24 cellular contexts compared by ENCODE assay signal in the genomic region with DNA sequence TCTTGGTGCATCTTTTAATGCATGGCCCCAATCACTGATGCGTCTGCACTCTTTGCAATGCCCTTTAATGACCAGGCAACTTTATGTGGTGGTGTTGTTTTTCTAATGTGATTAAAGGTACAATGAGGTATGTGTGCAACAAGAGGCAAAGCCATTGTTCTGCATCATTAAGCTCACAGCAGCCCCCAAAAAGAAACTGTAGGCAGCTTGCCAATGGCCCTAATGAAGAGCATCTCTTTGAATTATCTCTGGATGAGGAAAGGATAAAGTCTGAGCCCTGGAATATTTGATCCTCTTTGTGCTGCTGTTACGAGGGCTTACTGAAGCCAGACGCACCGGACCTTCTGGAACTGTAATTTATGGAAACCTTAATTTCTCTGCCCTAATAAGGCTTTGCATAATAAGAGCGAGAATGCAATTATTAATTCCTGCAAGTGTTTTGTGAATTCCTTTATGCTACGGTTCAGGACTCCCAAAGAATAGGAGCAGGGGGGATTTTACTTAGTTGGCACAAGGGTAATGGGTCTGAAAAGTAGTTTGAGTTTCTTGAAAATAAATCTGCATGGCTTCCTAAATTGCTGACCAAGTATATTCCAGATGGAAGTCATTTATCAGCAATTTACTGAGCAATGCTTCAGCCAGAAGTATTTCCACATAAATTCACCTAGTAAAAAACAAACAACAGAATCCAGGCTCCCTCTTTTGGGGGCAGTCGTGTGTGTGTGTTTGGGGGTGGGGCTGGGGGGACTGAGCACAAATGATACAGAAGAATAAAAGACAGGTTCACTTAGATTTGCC.
A peak's percentile ranks its signal among the peaks of the same experiment; 100 is the strongest.
DNase-seq lines count a peak whose midpoint lies in the region; ATAC-seq and TF ChIP-seq lines count a peak whose summit lies in the region.
"Had no signal": no experiment of that assay in that cellular context is flagged by ENCODE, and none has a peak within 500 bp of the region (broad histone marks: within the 10 kb centered on the region; RNA-seq: fewer than 3 reads in every experiment).

No MANE protein-coding gene starts in this region.

- TF ChIP-seq POLR2A in gastroesophageal sphincter (IDR thresholded peaks at IDR 0.05): no peak

- H3K9me3 ChIP-seq in gastroesophageal sphincter: no peaks in the 10 kb centered on the region
- H3K9me3 ChIP-seq: colonic mucosa, MG63, right atrium auricular region, tibial artery had no signal

- TF ChIP-seq EP300 in gastroesophageal sphincter (IDR thresholded peaks at IDR 0.05): no peak

- H3K27me3 Mint-ChIP-seq in type B pancreatic cell: no peaks in the 10 kb centered on the region
- H3K27me3 Mint-ChIP-seq in activated CD8-positive, alpha-beta T cell treated with anti-CD3 and anti-CD28 coated beads for 36 hours: peaks cover 4% of the 10 kb centered on the region
- H3K27me3 Mint-ChIP-seq: stimulated activated memory B cell treated with anti-CD40 and anti-IgM and Interleukin-4, amounts not matched to agents 10 μg/mL and 1 μg/mL and 100 μg/mL, for 72 hours had no signal

- WGBS in gastroesophageal sphincter (ENCODE audit: low coverage in 1 of 2), 2 donors: 38 to 42% methylated on average over 4 to 6 of the region's 7 CpGs

- DNase-seq in NCI-H1417 (lab: John Stamatoyannopoulos, UW): peak in 2 of 3 experiments; percentile 24 to 72
- no peak for DNase-seq in NCI-H1417 treated with DMSO at 0.1 percent for 48 hours (lab: John Stamatoyannopoulos, UW)
- DNase-seq in NCI-H524 treated with DMSO at 0.1 percent for 48 hours (lab: John Stamatoyannopoulos, UW): peak; percentile 93
- DNase-seq in type B pancreatic cell (ENCODE audit: extremely low spot score, unreplicated experiment): no peak
- no peak for DNase-seq in activated CD8-positive, alpha-beta T cell treated with anti-CD3 and anti-CD28 coated beads for 36 hours
- no peak for DNase-seq in activated CD4-positive, alpha-beta T cell treated with anti-CD3 and anti-CD28 coated beads, Interleukin-2, amount 50 U/mL, for 48 hours
- no peak for DNase-seq in putamen (ENCODE audit: low spot score)
- DNase-seq: activated naive CD8-positive, alpha-beta T cell treated with anti-CD3 and anti-CD28 coated beads for 36 hours; brain microvascular endothelial cell; colonic mucosa; DMS153; endodermal cell; head of caudate nucleus; MG63; NCI-H2029; T1000; tibial artery had no signal

- H3K36me3 Mint-ChIP-seq in type B pancreatic cell: no peaks in the 10 kb centered on the region
- H3K36me3 Mint-ChIP-seq in activated CD8-positive, alpha-beta T cell treated with anti-CD3 and anti-CD28 coated beads for 36 hours (ENCODE audit: low read depth): no peaks in the 10 kb centered on the region
- H3K36me3 Mint-ChIP-seq: activated naive CD8-positive, alpha-beta T cell treated with anti-CD3 and anti-CD28 coated beads for 36 hours; stimulated activated memory B cell treated with anti-CD40 and anti-IgM and Interleukin-4, amounts not matched to agents 10 μg/mL and 1 μg/mL and 100 μg/mL, for 72 hours had no signal

- no peak overlapping the region for H3K4me3 ChIP-seq in gastroesophageal sphincter
- H3K4me3 ChIP-seq: colonic mucosa, MG63, right atrium auricular region, SK-N-MC, tibial artery had no signal

- peak overlapping the region; percentile 81 for H3K4me3 Mint-ChIP-seq in type B pancreatic cell
- no peak overlapping the region for H3K4me3 Mint-ChIP-seq in activated CD8-positive, alpha-beta T cell treated with anti-CD3 and anti-CD28 coated beads for 36 hours
- H3K4me3 Mint-ChIP-seq: activated naive CD8-positive, alpha-beta T cell treated with anti-CD3 and anti-CD28 coated beads for 36 hours; activated T-helper 1 cell treated with anti-CD3 and anti-CD28 coated beads, Interleukin-12 subunit alpha, Interleukin-12 subunit beta, Interleukin-2, Interleukin-4 antibody, amounts not matched to agents 30 ng/mL and 10 ng/mL and 1 ng/mL, durations not matched to agents 14 hours and 24 hours and 36 hours; endodermal cell; stimulated activated memory B cell treated with anti-CD40 and anti-IgM and Interleukin-4, amounts not matched to agents 10 μg/mL and 1 μg/mL and 100 μg/mL, for 72 hours had no signal

- TF ChIP-seq CTCF in gastroesophageal sphincter (IDR thresholded peaks at IDR 0.05) (no peak), type B pancreatic cell (conservative IDR thresholded peaks at IDR 0.05) (no peak)
- TF ChIP-seq CTCF in activated CD8-positive, alpha-beta T cell treated with anti-CD3 and anti-CD28 coated beads for 36 hours (IDR thresholded peaks at IDR 0.05): no peak

- no peaks in the 10 kb centered on the region for H3K9me3 Mint-ChIP-seq in type B pancreatic cell
- H3K9me3 Mint-ChIP-seq in activated CD8-positive, alpha-beta T cell treated with anti-CD3 and anti-CD28 coated beads for 36 hours: no peaks in the 10 kb centered on the region
- H3K9me3 Mint-ChIP-seq: activated naive CD8-positive, alpha-beta T cell treated with anti-CD3 and anti-CD28 coated beads for 36 hours; activated T-helper 1 cell treated with anti-CD3 and anti-CD28 coated beads, Interleukin-12 subunit alpha, Interleukin-12 subunit beta, Interleukin-2, Interleukin-4 antibody, amounts not matched to agents 30 ng/mL and 10 ng/mL and 1 ng/mL, durations not matched to agents 14 hours and 24 hours and 36 hours; endodermal cell; stimulated activated memory B cell treated with anti-CD40 and anti-IgM and Interleukin-4, amounts not matched to agents 10 μg/mL and 1 μg/mL and 100 μg/mL, for 72 hours had no signal

- H3K4me1 Mint-ChIP-seq in type B pancreatic cell (ENCODE audit: unreplicated experiment): peaks cover 56% of the 10 kb centered on the region
- no peaks in the 10 kb centered on the region for H3K4me1 Mint-ChIP-seq in activated CD8-positive, alpha-beta T cell treated with anti-CD3 and anti-CD28 coated beads for 36 hours (ENCODE audit: low read depth)
- H3K4me1 Mint-ChIP-seq: activated naive CD8-positive, alpha-beta T cell treated with anti-CD3 and anti-CD28 coated beads for 36 hours; stimulated activated memory B cell treated with anti-CD40 and anti-IgM and Interleukin-4, amounts not matched to agents 10 μg/mL and 1 μg/mL and 100 μg/mL, for 72 hours had no signal

- peak overlapping the region in 3 of 4 donors; percentile 60 to 82 (median 60) for H3K27ac ChIP-seq in gastroesophageal sphincter
- H3K27ac ChIP-seq: 22Rv1, brain microvascular endothelial cell, colonic mucosa, right atrium auricular region, SK-N-MC, tibial artery had no signal

- CTCF ChIA-PET in activated CD8-positive, alpha-beta T cell treated with anti-CD3 and anti-CD28 coated beads for 36 hours (lab: Charles Lee): interaction anchor here (0.8 to 1.5 kb wide), 2 partner anchors 13 to 336 kb away, joined by 3 read pairs; no protein-coding TSS in a partner anchor

- peaks cover 13 to 95% (median 28%) of the 10 kb centered on the region in 3 donors for H3K4me1 ChIP-seq in gastroesophageal sphincter
- H3K4me1 ChIP-seq: colonic mucosa had no signal

- POLR2A ChIA-PET in activated CD8-positive, alpha-beta T cell treated with anti-CD3 and anti-CD28 coated beads for 36 hours (lab: Charles Lee): no interaction called here

- intact Hi-C loops in activated CD8-positive, alpha-beta T cell treated with anti-CD3 and anti-CD28 coated beads for 36 hours (cut with micrococcal nuclease): no loop called here

- no peaks in the 10 kb centered on the region for H3K36me3 ChIP-seq in gastroesophageal sphincter
- H3K36me3 ChIP-seq: brain microvascular endothelial cell, colonic mucosa, MG63, right atrium auricular region, tibial artery had no signal

- no peaks in the 10 kb centered on the region for H3K27me3 ChIP-seq in gastroesophageal sphincter
- H3K27me3 ChIP-seq: brain microvascular endothelial cell, colonic mucosa, MG63, right atrium auricular region, tibial artery had no signal

- ATAC-seq in gastroesophageal sphincter: no peak
- ATAC-seq in activated CD8-positive, alpha-beta T cell treated with anti-CD3 and anti-CD28 coated beads for 36 hours: no peak
- ATAC-seq: activated CD4-positive, CD25-positive, alpha-beta regulatory T cell treated with anti-CD3 and anti-CD28 coated beads, Interleukin-2, amount 50 U/mL, for 24 hours; stimulated activated memory B cell treated with anti-CD40 and anti-IgM and Interleukin-4, amounts not matched to agents 10 μg/mL and 1 μg/mL and 100 μg/mL, for 72 hours had no signal

- no peak overlapping the region for H3K27ac Mint-ChIP-seq in type B pancreatic cell
- no peak overlapping the region for H3K27ac Mint-ChIP-seq in activated CD8-positive, alpha-beta T cell treated with anti-CD3 and anti-CD28 coated beads for 36 hours
- H3K27ac Mint-ChIP-seq: activated naive CD8-positive, alpha-beta T cell treated with anti-CD3 and anti-CD28 coated beads for 36 hours; activated T-helper 1 cell treated with anti-CD3 and anti-CD28 coated beads, Interleukin-12 subunit alpha, Interleukin-12 subunit beta, Interleukin-2, Interleukin-4 antibody, amounts not matched to agents 30 ng/mL and 10 ng/mL and 1 ng/mL, durations not matched to agents 14 hours and 24 hours and 36 hours; endodermal cell; stimulated activated memory B cell treated with anti-CD40 and anti-IgM and Interleukin-4, amounts not matched to agents 10 μg/mL and 1 μg/mL and 100 μg/mL, for 72 hours had no signal

Comparison
In these comparisons a context has a peak if more than half of its experiments do, and no peak if none do; other contexts are left out.
1. DNase-seq: peak in NCI-H1417 (2 of 3) and NCI-H524 treated with DMSO at 0.1 percent for 48 hours (single experiment); none in NCI-H1417 treated with DMSO at 0.1 percent for 48 hours (single experiment), type B pancreatic cell (single experiment), activated CD8-positive, alpha-beta T cell treated with anti-CD3 and anti-CD28 coated beads for 36 hours (single experiment), activated CD4-positive, alpha-beta T cell treated with anti-CD3 and anti-CD28 coated beads, Interleukin-2, amount 50 U/mL, for 48 hours (0 of 2) and putamen (single experiment).